29 cellular contexts compared by ENCODE assay signal in the genomic region with DNA sequence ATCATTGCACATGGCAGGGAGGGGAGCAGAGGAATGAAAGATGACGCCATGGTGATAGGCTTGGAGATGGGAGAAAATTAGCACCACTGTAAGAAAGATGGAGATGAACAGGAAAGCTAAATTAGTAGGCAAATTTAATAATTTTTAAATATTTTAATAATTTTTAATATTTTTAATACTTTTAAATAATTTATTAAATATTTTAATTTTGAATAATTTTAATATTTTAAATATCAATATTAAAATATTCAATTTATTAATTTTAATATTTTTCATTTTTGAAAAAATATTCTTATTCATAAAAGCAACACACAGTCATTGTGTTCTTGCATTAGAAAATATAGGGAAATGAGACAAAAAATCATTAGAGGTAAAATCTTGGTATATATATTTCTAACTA.
"Had no signal": no experiment of that assay in that cellular context is flagged by ENCODE, and none has a peak within 500 bp of the region (broad histone marks: within the 10 kb centered on the region; RNA-seq: fewer than 3 reads in every experiment).

No MANE protein-coding gene starts in this region.

- H3K9me3 ChIP-seq: adrenal gland, body of pancreas, colonic mucosa, gastrocnemius medialis, heart left ventricle had no signal

- H3K36me3 ChIP-seq: adrenal gland, colonic mucosa, gastrocnemius medialis, heart left ventricle had no signal

- H3K27me3 ChIP-seq: adrenal gland, body of pancreas, colonic mucosa, gastrocnemius medialis, heart left ventricle had no signal

- ATAC-seq: activated CD4-positive, CD25-positive, alpha-beta regulatory T cell treated with anti-CD3 and anti-CD28 coated beads, Interleukin-2, amount 50 U/mL, for 24 hours; activated CD8-positive, alpha-beta memory T cell treated with anti-CD3 and anti-CD28 coated beads, Interleukin-2, amount 10 ng/mL, durations not matched to agents 7 days and 5 days; activated CD8-positive, alpha-beta T cell treated with anti-CD3 and anti-CD28 coated beads, Interleukin-2, amount 10 ng/mL, durations not matched to agents 7 days and 5 days; activated naive CD8-positive, alpha-beta T cell treated with anti-CD3 and anti-CD28 coated beads, Interleukin-2, amount 50 U/mL, for 24 hours; body of pancreas; esophagus mucosa; gastrocnemius medialis; heart left ventricle had no signal

- H3K27ac ChIP-seq: adrenal gland, body of pancreas, colonic mucosa, gastrocnemius medialis, heart left ventricle, VCaP had no signal

- H3K9me3 Mint-ChIP-seq: activated B cell treated with CpG ODN at 0.5 μM for 24 hours; activated CD4-positive, alpha-beta memory T cell treated with anti-CD3 and anti-CD28 coated beads for 36 hours; activated CD4-positive, alpha-beta T cell treated with anti-CD3 and anti-CD28 coated beads, Interleukin-2, amount 10 ng/mL, durations not matched to agents 24 days and 14 days; activated naive CD4-positive, alpha-beta T cell treated with anti-CD3 and anti-CD28 coated beads for 36 hours; activated naive CD4-positive, alpha-beta T cell treated with anti-CD3 and anti-CD28 coated beads, Interleukin-2, amount 50 U/mL, for 24 hours; activated naive CD8-positive, alpha-beta T cell treated with anti-CD3 and anti-CD28 coated beads for 36 hours; activated naive CD8-positive, alpha-beta T cell treated with anti-CD3 and anti-CD28 coated beads, Interleukin-2, amount 50 U/mL, for 24 hours; activated T-helper 1 cell treated with anti-CD3 and anti-CD28 coated beads, Interleukin-12 subunit alpha, Interleukin-12 subunit beta, Interleukin-2, Interleukin-4 antibody, amounts not matched to agents 30 ng/mL and 10 ng/mL and 1 ng/mL, durations not matched to agents 14 hours and 24 hours and 36 hours; activated T-helper 2 cell treated with anti-CD3 and anti-CD28 coated beads, Interferon-gamma antibody, Interleukin-2, Interleukin-4, amounts not matched to agents 10 μg/mL and 5 μg/mL and 100 μg/mL, durations not matched to agents 14 hours and 24 hours and 36 hours had no signal

- DNase-seq: activated B cell treated with CpG ODN at 0.5 μM for 24 hours; activated CD4-positive, alpha-beta memory T cell treated with anti-CD3 and anti-CD28 coated beads for 36 hours; activated CD4-positive, alpha-beta T cell treated with anti-CD3 and anti-CD28 coated beads, Interleukin-2, amount 10 ng/mL, durations not matched to agents 24 days and 14 days; activated CD8-positive, alpha-beta memory T cell treated with anti-CD3 and anti-CD28 coated beads, Interleukin-2, amount 10 ng/mL, durations not matched to agents 7 days and 5 days; activated CD8-positive, alpha-beta memory T cell treated with anti-CD3 and anti-CD28 coated beads, Interleukin-2, amount 50 U/mL, for 4 hours; activated CD8-positive, alpha-beta T cell treated with anti-CD3 and anti-CD28 coated beads, Interleukin-2, amount 10 ng/mL, durations not matched to agents 7 days and 5 days; activated effector memory CD4-positive, alpha-beta T cell treated with anti-CD3 and anti-CD28 coated beads, Interleukin-2, amount 50 U/mL, for 16 hours; activated naive CD4-positive, alpha-beta T cell treated with anti-CD3 and anti-CD28 coated beads for 36 hours; activated naive CD8-positive, alpha-beta T cell treated with anti-CD3 and anti-CD28 coated beads for 36 hours; activated naive CD8-positive, alpha-beta T cell treated with anti-CD3 and anti-CD28 coated beads, Interleukin-2, amount 50 U/mL, for 24 hours; activated T-cell treated with anti-CD3 and anti-CD28 coated beads, Interleukin-2, amount 50 U/mL, for 1 hour; activated T-cell treated with anti-CD3 and anti-CD28 coated beads, Interleukin-2, amount 50 U/mL, for 48 hours; adrenal gland; amygdala; aorta; body of pancreas; caudate nucleus; colonic mucosa; effector CD8-positive, alpha-beta T cell; gastrocnemius medialis; glutamatergic neuron; heart left ventricle; T-helper 2 cell had no signal

- H3K4me3 ChIP-seq: adrenal gland, body of pancreas, colonic mucosa, gastrocnemius medialis, heart left ventricle had no signal

- H3K4me1 ChIP-seq: adrenal gland, body of pancreas, colonic mucosa had no signal

- H3K4me3 Mint-ChIP-seq: activated B cell treated with CpG ODN at 0.5 μM for 24 hours; activated CD4-positive, alpha-beta memory T cell treated with anti-CD3 and anti-CD28 coated beads for 36 hours; activated CD4-positive, alpha-beta T cell treated with anti-CD3 and anti-CD28 coated beads, Interleukin-2, amount 10 ng/mL, durations not matched to agents 24 days and 14 days; activated CD8-positive, alpha-beta memory T cell treated with anti-CD3 and anti-CD28 coated beads, Interleukin-2, amount 10 ng/mL, durations not matched to agents 7 days and 5 days; activated CD8-positive, alpha-beta T cell treated with anti-CD3 and anti-CD28 coated beads, Interleukin-2, amount 10 ng/mL, durations not matched to agents 7 days and 5 days; activated naive CD4-positive, alpha-beta T cell treated with anti-CD3 and anti-CD28 coated beads for 36 hours; activated naive CD4-positive, alpha-beta T cell treated with anti-CD3 and anti-CD28 coated beads, Interleukin-2, amount 50 U/mL, for 24 hours; activated naive CD8-positive, alpha-beta T cell treated with anti-CD3 and anti-CD28 coated beads for 36 hours; activated naive CD8-positive, alpha-beta T cell treated with anti-CD3 and anti-CD28 coated beads, Interleukin-2, amount 50 U/mL, for 24 hours; activated T-helper 1 cell treated with anti-CD3 and anti-CD28 coated beads, Interleukin-12 subunit alpha, Interleukin-12 subunit beta, Interleukin-2, Interleukin-4 antibody, amounts not matched to agents 30 ng/mL and 10 ng/mL and 1 ng/mL, durations not matched to agents 14 hours and 24 hours and 36 hours had no signal

- H3K27me3 Mint-ChIP-seq: activated B cell treated with CpG ODN at 0.5 μM for 24 hours had no signal

- H3K36me3 Mint-ChIP-seq: activated CD4-positive, alpha-beta memory T cell treated with anti-CD3 and anti-CD28 coated beads for 36 hours; activated CD8-positive, alpha-beta memory T cell treated with anti-CD3 and anti-CD28 coated beads, Interleukin-2, amount 10 ng/mL, durations not matched to agents 7 days and 5 days; activated naive CD4-positive, alpha-beta T cell treated with anti-CD3 and anti-CD28 coated beads, Interleukin-2, amount 50 U/mL, for 24 hours; activated naive CD8-positive, alpha-beta T cell treated with anti-CD3 and anti-CD28 coated beads for 36 hours had no signal

- H3K4me1 Mint-ChIP-seq: activated B cell treated with CpG ODN at 0.5 μM for 24 hours; activated naive CD4-positive, alpha-beta T cell treated with anti-CD3 and anti-CD28 coated beads, Interleukin-2, amount 50 U/mL, for 24 hours; activated naive CD8-positive, alpha-beta T cell treated with anti-CD3 and anti-CD28 coated beads for 36 hours; activated naive CD8-positive, alpha-beta T cell treated with anti-CD3 and anti-CD28 coated beads, Interleukin-2, amount 50 U/mL, for 24 hours had no signal

- H3K27ac Mint-ChIP-seq: activated B cell treated with CpG ODN at 0.5 μM for 24 hours; activated CD4-positive, alpha-beta memory T cell treated with anti-CD3 and anti-CD28 coated beads for 36 hours; activated CD4-positive, alpha-beta T cell treated with anti-CD3 and anti-CD28 coated beads, Interleukin-2, amount 10 ng/mL, durations not matched to agents 24 days and 14 days; activated CD8-positive, alpha-beta memory T cell treated with anti-CD3 and anti-CD28 coated beads, Interleukin-2, amount 10 ng/mL, durations not matched to agents 7 days and 5 days; activated CD8-positive, alpha-beta T cell treated with anti-CD3 and anti-CD28 coated beads, Interleukin-2, amount 10 ng/mL, durations not matched to agents 7 days and 5 days; activated naive CD4-positive, alpha-beta T cell treated with anti-CD3 and anti-CD28 coated beads for 36 hours; activated naive CD4-positive, alpha-beta T cell treated with anti-CD3 and anti-CD28 coated beads, Interleukin-2, amount 50 U/mL, for 24 hours; activated naive CD8-positive, alpha-beta T cell treated with anti-CD3 and anti-CD28 coated beads for 36 hours; activated naive CD8-positive, alpha-beta T cell treated with anti-CD3 and anti-CD28 coated beads, Interleukin-2, amount 50 U/mL, for 24 hours; activated T-helper 1 cell treated with anti-CD3 and anti-CD28 coated beads, Interleukin-12 subunit alpha, Interleukin-12 subunit beta, Interleukin-2, Interleukin-4 antibody, amounts not matched to agents 30 ng/mL and 10 ng/mL and 1 ng/mL, durations not matched to agents 14 hours and 24 hours and 36 hours; activated T-helper 2 cell treated with anti-CD3 and anti-CD28 coated beads, Interferon-gamma antibody, Interleukin-2, Interleukin-4, amounts not matched to agents 10 μg/mL and 5 μg/mL and 100 μg/mL, durations not matched to agents 14 hours and 24 hours and 36 hours had no signal
